17 cellular contexts compared by ENCODE assay signal in the genomic region with DNA sequence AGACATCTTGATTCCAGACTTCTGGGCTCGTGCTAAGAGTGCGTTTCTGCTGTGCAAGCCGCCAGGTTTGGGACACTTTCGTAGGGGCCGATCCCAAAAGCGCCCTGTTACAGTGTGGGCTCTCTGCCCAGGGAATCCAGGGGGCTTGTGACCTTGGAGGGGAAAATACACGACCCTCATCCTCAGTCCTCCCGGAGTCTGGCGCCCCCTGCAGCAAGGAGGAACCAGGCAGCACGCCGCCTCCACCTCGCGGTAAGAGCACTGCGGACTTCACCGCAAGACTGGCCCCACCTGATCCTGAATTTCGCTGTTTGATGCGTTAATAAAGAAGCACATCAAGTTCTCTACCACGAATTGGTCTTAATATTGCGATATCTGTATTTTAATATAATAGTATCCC. TPM values are rescaled to one million over a fixed set of nuclear protein-coding genes. Genes with fewer than 3 reads are reported as not detected.
DNase-seq lines count a peak whose midpoint lies in the region; ATAC-seq and TF ChIP-seq lines count a peak whose summit lies in the region.
"Had no signal": no experiment of that assay in that cellular context is flagged by ENCODE, and none has a peak within 500 bp of the region (broad histone marks: within the 10 kb centered on the region; RNA-seq: fewer than 3 reads in every experiment).

No MANE protein-coding gene starts in this region.

- H3K9me3 ChIP-seq in adipocyte (ENCODE audit: control insufficient read depth, low read length) (no peaks in the 10 kb centered on the region), lower lobe of right lung (no peaks in the 10 kb centered on the region)
- H3K9me3 ChIP-seq: HAP-1, MG63, spleen, vagina had no signal

- H3K27me3 ChIP-seq in adipocyte (replicated peaks; ENCODE audit: control insufficient read depth, insufficient read depth, low read length) (no peaks in the 10 kb centered on the region), lower lobe of right lung (ENCODE audit: low read depth) (no peaks in the 10 kb centered on the region)
- H3K27me3 ChIP-seq: MG63, spleen, vagina had no signal

- H3K36me3 ChIP-seq in adipocyte (ENCODE audit: control insufficient read depth, insufficient read depth, low read length, severe bottlenecking) = peaks cover 34% of the 10 kb centered on the region
- peaks cover 65% of the 10 kb centered on the region for H3K36me3 ChIP-seq in lower lobe of right lung
- H3K36me3 ChIP-seq: MG63 had no signal

- intact Hi-C loops in lower lobe of right lung (cut with DNase I) = no loop called here

- TF ChIP-seq CTCF in GM12875 (IDR thresholded peaks at IDR 0.05; ENCODE audit: borderline replicate concordance, insufficient read depth, low read depth, low read length) (peak; percentile 32; the same call in 1 of the 2 replicates), lower lobe of right lung (IDR thresholded peaks at IDR 0.05) (no peak)

- no peak for ATAC-seq in lower lobe of right lung

- no peak overlapping the region for H3K4me3 ChIP-seq in GM12875 (ENCODE audit: low read depth, low read length)
- H3K4me3 ChIP-seq in adipocyte (ENCODE audit: low read length) = no peak overlapping the region
- H3K4me3 ChIP-seq in lower lobe of right lung = no peak overlapping the region
- H3K4me3 ChIP-seq: HAP-1, MG63, spleen, vagina had no signal

- peaks cover 4% of the 10 kb centered on the region for H3K4me1 ChIP-seq in adipocyte (ENCODE audit: control insufficient read depth, insufficient read depth, low read length)
- peaks cover 9% of the 10 kb centered on the region for H3K4me1 ChIP-seq in lower lobe of right lung
- H3K4me1 ChIP-seq: HAP-1 had no signal

- peak; percentile 17 for DNase-seq in COLO668 (lab: John Stamatoyannopoulos, UW; ENCODE audit: unreplicated experiment)
- DNase-seq in adipocyte (ENCODE audit: low read depth) = peak; percentile 7
- peak; percentile 74 for DNase-seq in iPS-NIHi7 (ENCODE audit: extremely low spot score)
- no peak for DNase-seq in NCI-H2196 treated with DMSO at 0.1 percent for 48 hours (lab: John Stamatoyannopoulos, UW; ENCODE audit: unreplicated experiment)
- DNase-seq in GM19240 (ENCODE audit: insufficient read length, low spot score) = no peak
- DNase-seq in lower lobe of right lung = no peak
- DNase-seq: immature natural killer cell, MG63, naive B cell, NCI-H774, spleen had no signal

- H3K9ac ChIP-seq in adipocyte (ENCODE audit: low read length) = no peak overlapping the region

- no peak overlapping the region for H3K27ac ChIP-seq in lower lobe of right lung
- H3K27ac ChIP-seq: spleen, vagina had no signal

RNA-seq across cellular contexts. Expression of a gene that starts 5.2 kb away (rescaled TPM):
- 42.5 TPM for total RNA-seq in lower lobe of right lung

RNA-seq across cellular contexts. Expression of a gene that starts 11.5 kb away (rescaled TPM):
- 0.65 TPM for total RNA-seq in lower lobe of right lung
- total RNA-seq: activated CD8-positive, alpha-beta memory T cell treated with anti-CD3 and anti-CD28 coated beads for 36 hours; Daoy; T-helper 1 cell treated with Interleukin-12 subunit alpha and Interleukin-12 subunit beta and Interleukin-4 antibody, amounts not matched to agents 30 ng/mL and 1 ng/mL, for 36 hours; vagina had no signal

RNA-seq across cellular contexts. Expression of a gene that starts 34.8 kb away (rescaled TPM):
- total RNA-seq in lower lobe of right lung = 27.0 TPM

RNA-seq across cellular contexts. Expression of a gene that starts 38.5 kb away (rescaled TPM):
- 0.24 TPM for total RNA-seq in lower lobe of right lung

RNA-seq across cellular contexts. Expression of a gene that starts 48.0 kb away (rescaled TPM):
- 48.0 TPM for total RNA-seq in lower lobe of right lung

Comparison
In these comparisons a context has a peak if more than half of its experiments do, and no peak if none do; other contexts are left out.
1. DNase-seq: peak in COLO668 (single experiment), adipocyte (single experiment) and iPS-NIHi7 (single experiment); none in NCI-H2196 treated with DMSO at 0.1 percent for 48 hours (single experiment), GM19240 (single experiment) and lower lobe of right lung (single experiment).